In the genomic region with DNA sequence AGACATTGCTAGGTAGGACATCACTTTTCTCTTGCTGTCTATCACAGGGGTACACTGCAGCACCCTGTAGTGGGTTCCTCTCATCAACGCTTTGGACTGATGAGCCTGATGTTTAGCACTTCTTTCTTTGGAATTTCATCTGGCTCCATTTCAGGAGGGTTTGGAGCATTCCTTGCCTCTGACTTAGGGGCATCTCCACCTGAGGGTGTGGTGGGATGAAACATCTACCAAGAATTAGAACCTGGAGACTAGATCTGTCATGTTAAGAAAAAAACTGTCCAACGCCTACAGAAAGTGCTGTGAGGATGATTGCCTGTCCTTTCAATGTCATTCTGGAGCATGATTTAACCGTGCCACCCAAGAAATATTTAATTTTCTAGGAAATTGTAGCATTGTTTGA, we compare ENCODE assay signal across 22 cellular contexts.
"Had no signal": no experiment of that assay in that cellular context is flagged by ENCODE, and none has a peak within 500 bp of the region (broad histone marks: within the 10 kb centered on the region; RNA-seq: fewer than 3 reads in every experiment).

No MANE protein-coding gene starts in this region.

- H2AFZ ChIP-seq: parathyroid adenoma had no signal

- ATAC-seq: left ventricle myocardium superior; lower lobe of right lung; right lobe of liver; stimulated activated naive B cell treated with anti-CD40 and anti-IgM and Interleukin-4, amounts not matched to agents 10 μg/mL and 1 μg/mL and 100 μg/mL, for 72 hours had no signal

- FAIRE-seq: frontal cortex, small intestine had no signal

- H3K4me1 ChIP-seq: colonic mucosa, esophagus squamous epithelium, lower lobe of right lung, parathyroid adenoma, right lobe of liver, tibial nerve, upper lobe of left lung, uterus had no signal

- H3K9me3 ChIP-seq: colonic mucosa, esophagus squamous epithelium, lower lobe of right lung, right lobe of liver, thoracic aorta, tibial nerve, upper lobe of left lung, uterus had no signal

- DNase-seq: colonic mucosa; effector CD8-positive, alpha-beta T cell; endodermal cell; erythroblast; esophagus squamous epithelium; hypothalamus; immature natural killer cell; islet precursor cell; left ventricle myocardium superior; lower lobe of right lung; naive B cell; right lobe of liver; small intestine; stimulated activated CD4-positive, alpha-beta T cell treated with anti-CD3 and anti-CD28 coated beads, Interleukin-15, amount 100 ng/mL, for 24 hours; stimulated activated CD4-positive, alpha-beta T cell treated with anti-CD3 and anti-CD28 coated beads, Interleukin-2, amount 100 ng/mL, for 48 hours; stimulated activated naive B cell treated with anti-CD40 and anti-IgM and Interleukin-4, amounts not matched to agents 10 μg/mL and 1 μg/mL and 100 μg/mL, for 72 hours; upper lobe of left lung; uterus had no signal

- H3K4me3 ChIP-seq: colonic mucosa, esophagus squamous epithelium, lower lobe of right lung, right lobe of liver, thoracic aorta, tibial nerve, upper lobe of left lung, uterus had no signal

- H3K36me3 ChIP-seq: colonic mucosa, esophagus squamous epithelium, lower lobe of right lung, right lobe of liver, thoracic aorta, tibial nerve, upper lobe of left lung, uterus had no signal

- H3K9ac ChIP-seq: parathyroid adenoma had no signal

- H3K27ac ChIP-seq: colonic mucosa, esophagus squamous epithelium, lower lobe of right lung, parathyroid adenoma, right lobe of liver, thoracic aorta, tibial nerve, upper lobe of left lung, uterus had no signal

- H3K79me2 ChIP-seq: parathyroid adenoma had no signal

- H3K27me3 ChIP-seq: colonic mucosa, esophagus squamous epithelium, right lobe of liver, tibial nerve, upper lobe of left lung, uterus had no signal
